ENCODE assay signal across 15 cellular contexts in the genomic region with DNA sequence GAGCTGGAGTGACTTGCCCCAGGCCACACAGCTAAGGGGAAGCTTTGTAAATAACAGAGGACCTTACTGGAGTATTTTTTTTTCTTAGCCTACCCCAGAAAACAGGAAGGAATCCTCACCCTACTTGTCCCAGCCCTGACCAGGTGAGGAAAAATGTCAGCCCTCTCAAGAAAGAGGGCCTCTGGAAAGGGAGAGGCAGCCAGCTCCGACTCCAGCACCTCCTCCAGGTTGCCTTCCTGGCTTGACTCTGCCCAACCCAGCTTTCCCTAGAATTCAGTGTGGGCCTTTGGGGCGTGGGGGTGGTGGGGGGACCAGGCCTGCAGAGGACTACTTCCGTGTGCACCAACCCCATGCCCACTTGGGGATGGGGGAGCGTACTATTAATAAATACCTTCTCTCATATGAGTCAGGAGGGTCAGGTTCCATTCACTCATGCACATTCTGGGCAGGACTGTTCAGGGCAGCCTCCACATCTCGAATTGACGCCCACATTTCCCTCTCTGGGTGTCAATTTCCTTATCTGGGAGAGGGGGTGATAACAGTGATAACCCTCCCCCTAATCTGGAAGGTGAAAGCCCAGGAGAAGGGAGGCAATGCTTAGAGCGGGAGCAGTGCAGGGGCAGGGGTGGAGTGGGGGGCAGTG. TPM values are rescaled to one million over a fixed set of nuclear protein-coding genes. Genes with fewer than 3 reads are reported as not detected.
DNase-seq lines count a peak whose midpoint lies in the region; ATAC-seq, FAIRE-seq and TF ChIP-seq lines count a peak whose summit lies in the region.
"Had no signal": no experiment of that assay in that cellular context is flagged by ENCODE, and none has a peak within 500 bp of the region (broad histone marks: within the 10 kb centered on the region; RNA-seq: fewer than 3 reads in every experiment).

No MANE protein-coding gene starts in this region.

- TF ChIP-seq CTCF in A549 (IDR thresholded peaks at IDR 0.05), result no peak
- no peak for TF ChIP-seq CTCF in Calu3 (IDR thresholded peaks at IDR 0.05; ENCODE audit: unreplicated experiment)
- no peak for TF ChIP-seq CTCF in lower lobe of right lung (IDR thresholded peaks at IDR 0.05)
- TF ChIP-seq CTCF in A673 (conservative IDR thresholded peaks at IDR 0.05; ENCODE audit: low read depth, low read length), result no peak

- H3K27ac ChIP-seq in A549, result peak overlapping the region; percentile 23 to 100; a peak in 5 of 6 replicates
- H3K27ac ChIP-seq in lower lobe of right lung, result peak overlapping the region; percentile 84
- H3K27ac ChIP-seq in A673 (ENCODE audit: low read depth, low read length, poor library complexity, severe bottlenecking), result no peak overlapping the region
- H3K27ac ChIP-seq: SK-N-MC had no signal

- no peaks in the 10 kb centered on the region for H3K36me3 ChIP-seq in lower lobe of right lung
- no peaks in the 10 kb centered on the region for H3K36me3 ChIP-seq in A673 (ENCODE audit: insufficient read depth, low read length, poor library complexity, severe bottlenecking)
- H3K36me3 ChIP-seq: BE2C, pancreas had no signal

- WGBS in A549 (ENCODE audit: missing lambda C conversion rate), result 62% methylated on average over 7 of the region's 7 CpGs

- H3K27me3 ChIP-seq in lower lobe of right lung (ENCODE audit: low read depth) (no peaks in the 10 kb centered on the region), A673 (replicated peaks; ENCODE audit: insufficient read depth, low read depth, low read length, poor library complexity) (no peaks in the 10 kb centered on the region)
- H3K27me3 ChIP-seq: BE2C, pancreas had no signal

- CTCF ChIA-PET in A549 (lab: Yijun Ruan, JAX) (interaction anchor here (0.6 to 72.2 kb wide), 5 partner anchors 3 to 236 kb away, joined by 3 to 2657 read pairs (median 3); a partner anchor contains a TSS), Calu3 (lab: Charles Lee) (interaction anchor here (0.6 to 0.7 kb wide), 2 partner anchors 64 to 1048 kb away, joined by 3 to 5 read pairs; no protein-coding TSS in a partner anchor), A673 (lab: Charles Lee) (interaction anchor here (0.7 kb wide), 1 partner anchor 127 kb away, joined by 11 read pairs; no protein-coding TSS in a partner anchor)
- CTCF ChIA-PET in activated CD4-positive, alpha-beta memory T cell treated with anti-CD3 and anti-CD28 coated beads for 36 hours (lab: Charles Lee), result interaction anchor here (0.8 to 18.5 kb wide), 4 partner anchors 9 to 100 kb away, joined by 3 to 856 read pairs (median 6); a partner anchor contains a TSS

- H3K9me3 Mint-ChIP-seq in Calu3 (ENCODE audit: low read depth, unreplicated experiment), result no peaks in the 10 kb centered on the region
- H3K9me3 Mint-ChIP-seq in activated CD4-positive, alpha-beta memory T cell treated with anti-CD3 and anti-CD28 coated beads for 36 hours, result no peaks in the 10 kb centered on the region

- FAIRE-seq in A549 (lab: Jason Lieb, UNC), result no peak
- FAIRE-seq: astrocyte, pancreas had no signal

- H3K4me2 ChIP-seq in A549, result peak overlapping the region; percentile 47

- POLR2A ChIA-PET in A549 (lab: Yijun Ruan, JAX) (interaction anchor here (0.6 kb wide), 2 partner anchors 89 to 178 kb away, joined by 4 to 6 read pairs; no protein-coding TSS in a partner anchor), A673 (lab: Charles Lee; ENCODE audit: low non-redundant PET) (no interaction called here)
- POLR2A ChIA-PET in activated CD4-positive, alpha-beta memory T cell treated with anti-CD3 and anti-CD28 coated beads for 36 hours (lab: Charles Lee), result interaction anchor here (0.8 to 1.3 kb wide), 2 partner anchors 13 to 15 kb away, joined by 4 read pairs; no protein-coding TSS in a partner anchor

- intact Hi-C loops in Calu3 (cut with micrococcal nuclease; ENCODE audit: unreplicated experiment), result no loop called here
- intact Hi-C loops in activated CD4-positive, alpha-beta memory T cell treated with anti-CD3 and anti-CD28 coated beads for 36 hours (cut with micrococcal nuclease), result loop anchor here (10.0 kb wide), 1 partner anchor 323 kb away; no protein-coding TSS in a partner anchor
- intact Hi-C loops in lower lobe of right lung (cut with DNase I), result no loop called here
- intact Hi-C loops in A673 (cut with micrococcal nuclease; ENCODE audit: unreplicated experiment), result no loop called here

- peak overlapping the region; percentile 93 for H3K27ac Mint-ChIP-seq in Calu3 (ENCODE audit: unreplicated experiment)
- peak overlapping the region; percentile 99 for H3K27ac Mint-ChIP-seq in activated CD4-positive, alpha-beta memory T cell treated with anti-CD3 and anti-CD28 coated beads for 36 hours

- no peak for TF ChIP-seq RAD21 in A549 (conservative IDR thresholded peaks at IDR 0.05 in 1 of 2, IDR thresholded peaks at IDR 0.05 in 1 of 2)

- H3K4me1 ChIP-seq in A549 (peaks cover 85% of the 10 kb centered on the region), lower lobe of right lung (peaks cover 77% of the 10 kb centered on the region), A673 (ENCODE audit: insufficient read depth, low read length, poor library complexity, severe bottlenecking) (no peaks in the 10 kb centered on the region)
- H3K4me1 ChIP-seq: BE2C had no signal

- H3K36me3 Mint-ChIP-seq in Calu3 (ENCODE audit: insufficient read depth, unreplicated experiment), result peaks cover 92% of the 10 kb centered on the region
- peaks cover 64% of the 10 kb centered on the region for H3K36me3 Mint-ChIP-seq in activated CD4-positive, alpha-beta memory T cell treated with anti-CD3 and anti-CD28 coated beads for 36 hours

- no peak for DNase-seq in A549 (ENCODE audit: low read depth in 1 of 2, low spot score in 1 of 2)
- DNase-seq in Calu3, result peak; percentile 63
- peak; percentile 50 for DNase-seq in activated CD4-positive, alpha-beta memory T cell treated with anti-CD3 and anti-CD28 coated beads for 36 hours
- DNase-seq in lower lobe of right lung, result no peak
- no peak for DNase-seq in COR-L47 (lab: John Stamatoyannopoulos, UW)
- DNase-seq in DMS 273 treated with DMSO at 0.1 percent for 48 hours (lab: John Stamatoyannopoulos, UW), result no peak
- no peak for DNase-seq in A673 (ENCODE audit: low spot score)
- DNase-seq: BE2C, head of caudate nucleus, NCI-H1105, NCI-H510A treated with DMSO at 0.1 percent for 48 hours had no signal

- no peaks in the 10 kb centered on the region for H3K27me3 Mint-ChIP-seq in Calu3 (ENCODE audit: unreplicated experiment)
- H3K27me3 Mint-ChIP-seq in activated CD4-positive, alpha-beta memory T cell treated with anti-CD3 and anti-CD28 coated beads for 36 hours, result no peaks in the 10 kb centered on the region

- TF ChIP-seq EP300 in A549 (IDR thresholded peaks at IDR 0.05), result no peak

- BruUV-seq in Calu3 (replicated peaks; lab: Mats Ljungman, UMichigan), result no TSS peak
- no TSS peak for BruUV-seq in A673 (replicated peaks; lab: Mats Ljungman, UMichigan)

- TF ChIP-seq POLR2A in A549 (IDR thresholded peaks at IDR 0.05; ENCODE audit: low read length), result no peak

- H3K4me3 Mint-ChIP-seq in Calu3 (ENCODE audit: low read depth, unreplicated experiment), result peak overlapping the region; percentile 50
- H3K4me3 Mint-ChIP-seq in activated CD4-positive, alpha-beta memory T cell treated with anti-CD3 and anti-CD28 coated beads for 36 hours, result peak overlapping the region; percentile 88

- ATAC-seq in A549 (no peak), lower lobe of right lung (no peak), GM19395 (IDR thresholded peaks at IDR 0.05; ENCODE audit: unreplicated experiment) (no peak)
- ATAC-seq: pancreas had no signal

- peaks cover 68% of the 10 kb centered on the region for H3K4me1 Mint-ChIP-seq in Calu3 (ENCODE audit: low read depth, unreplicated experiment)
- peaks cover 81% of the 10 kb centered on the region for H3K4me1 Mint-ChIP-seq in activated CD4-positive, alpha-beta memory T cell treated with anti-CD3 and anti-CD28 coated beads for 36 hours (ENCODE audit: low read depth)

- H3K4me3 ChIP-seq in A549, result no peak overlapping the region
- H3K4me3 ChIP-seq in lower lobe of right lung, result no peak overlapping the region
- H3K4me3 ChIP-seq in A673 (ENCODE audit: low read depth, low read length, poor library complexity, severe bottlenecking), result no peak overlapping the region
- H3K4me3 ChIP-seq: pancreas, SK-N-MC had no signal

- H3K9me3 ChIP-seq in A549, result no peaks in the 10 kb centered on the region
- H3K9me3 ChIP-seq in lower lobe of right lung, result no peaks in the 10 kb centered on the region
- H3K9me3 ChIP-seq in A673 (ENCODE audit: low read depth, low read length, poor library complexity, severe bottlenecking), result no peaks in the 10 kb centered on the region
- H3K9me3 ChIP-seq: BE2C, pancreas had no signal

TF ChIP-seq in A549, 52 proteins besides CTCF, POLR2A, EP300 and RAD21:
- TF ChIP-seq ZFP36 (IDR thresholded peaks at IDR 0.05; ENCODE audit: borderline replicate concordance, partially characterized antibody) (peak; percentile 97), NPAS2 (CRISPR knock-in tag; IDR thresholded peaks at IDR 0.05; ENCODE audit: borderline replicate concordance) (no peak), FOSL2 (IDR thresholded peaks at IDR 0.05) (no peak), FOSL2 (CRISPR knock-in tag; IDR thresholded peaks at IDR 0.05) (peak; percentile 2; the same call in 1 of the 2 replicates)

RNA-seq across cellular contexts. Expression of a gene that starts 5.2 kb away (rescaled TPM):
- polyA plus RNA-seq in A549 (2011; rRNA removed) (47.1 and 48.0 TPM in 2 replicates), A549 (2017; fragmentation: RNase III; extraction: RNeasy Plus Mini Kit Qiagen cat#74134 plus additional on column Dnase treatment) (48.6 to 52.3 TPM (median 51.8 TPM) in 3 replicates)
- polyA plus RNA-seq in A549 (2012; cell fraction: cytosol; rRNA removed), result 84.7 and 94.6 TPM in 2 replicates
- polyA plus RNA-seq in A549 (2012; cell fraction: nucleus; rRNA removed), result 108 and 113 TPM in 2 replicates
- polyA minus RNA-seq in A549 (2011; rRNA and poly(A)+ RNA removed), result 88.9 and 139 TPM in 2 replicates
- total RNA-seq in Calu3 (2022) (73.9 and 121 TPM in 2 replicates), lower lobe of right lung (28.7 TPM), A673 (2021) (21.1 and 24.3 TPM in 2 replicates)
- 100 to 1,000 TPM; 136 to 141 TPM for total RNA-seq in activated CD4-positive, alpha-beta memory T cell treated with anti-CD3 and anti-CD28 coated beads for 36 hours

RNA-seq across cellular contexts. Expression of a gene that starts 15.5 kb away (rescaled TPM):
- polyA plus RNA-seq in A549 (2011; rRNA removed) (1.1 and 2.1 TPM in 2 replicates), A549 (2017; fragmentation: RNase III; extraction: RNeasy Plus Mini Kit Qiagen cat#74134 plus additional on column Dnase treatment) (7.4 to 8.6 TPM (median 8.0 TPM) in 3 replicates)
- polyA plus RNA-seq in A549 (2012; cell fraction: cytosol; rRNA removed), result 2.2 and 3.1 TPM in 2 replicates
- 6.5 and 9.1 TPM in 2 replicates for polyA plus RNA-seq in A549 (2012; cell fraction: nucleus; rRNA removed)
- polyA minus RNA-seq in A549 (2011; rRNA and poly(A)+ RNA removed), result 2.6 and 4.2 TPM in 2 replicates
- total RNA-seq in Calu3 (2022) (32.2 and 33.1 TPM in 2 replicates), lower lobe of right lung (19.7 TPM), A673 (2021) (23.8 and 24.5 TPM in 2 replicates)
- total RNA-seq in activated CD4-positive, alpha-beta memory T cell treated with anti-CD3 and anti-CD28 coated beads for 36 hours, result 10 to 100 TPM; 14.1 to 15.2 TPM

Comparison
In these comparisons a context has a peak if more than half of its experiments do, and no peak if none do; other contexts are left out.
1. DNase-seq: peak in Calu3 (single experiment) and activated CD4-positive, alpha-beta memory T cell treated with anti-CD3 and anti-CD28 coated beads for 36 hours (single experiment); none in A549 (0 of 2), lower lobe of right lung (single experiment), COR-L47 (single experiment), DMS 273 treated with DMSO at 0.1 percent for 48 hours (single experiment) and A673 (single experiment).